1 cellular context compared by ENCODE assay signal in genomic region chr10:100341953-100342626, GRCh38.
TF ChIP-seq lines count a peak whose summit lies in the region.

No MANE protein-coding gene starts in this region.

TF ChIP-seq in HepG2, 621 proteins besides CTCF, POLR2A, EP300 and RAD21 (continued from another document):
- TF ChIP-seq MAFF (IDR thresholded peaks at IDR 0.05; ENCODE audit: low read depth, low read length) (0 out of 2 replicates have a peak, but pooled peaks have one; percentile 29), ZNF451 (CRISPR knock-in tag; IDR thresholded peaks at IDR 0.05) (0 out of 2 replicates have a peak, but pooled peaks have one; percentile 35), ZNF749 (CRISPR knock-in tag; IDR thresholded peaks at IDR 0.05; ENCODE audit: borderline replicate concordance) (0 out of 2 replicates have a peak, but pooled peaks have one; percentile 25), ZKSCAN8 (CRISPR knock-in tag; IDR thresholded peaks at IDR 0.05; ENCODE audit: borderline replicate concordance) (peak; percentile 18; the same call in 1 of the 2 replicates), ZNF24 (IDR thresholded peaks at IDR 0.05) (0 out of 2 replicates have a peak, but pooled peaks have one; percentile 9), SMC3 (IDR thresholded peaks at IDR 0.05; ENCODE audit: low read length) (peak; percentile 91), E2F1 (CRISPR knock-in tag; IDR thresholded peaks at IDR 0.05) (peak; percentile 12; the same call in 1 of the 2 replicates), ZMYM4 (CRISPR knock-in tag; IDR thresholded peaks at IDR 0.05) (no peak), SRSF4 (IDR thresholded peaks at IDR 0.05; ENCODE audit: low read depth, low read length, poor library complexity, severe bottlenecking) (no peak), REPIN1 (CRISPR knock-in tag; IDR thresholded peaks at IDR 0.05; ENCODE audit: borderline replicate concordance, low read depth) (peak; percentile 57; the same call in 1 of the 2 replicates), CEBPG (CRISPR knock-in tag; IDR thresholded peaks at IDR 0.05) (peak; percentile 27; the same call in 1 of the 2 replicates), ZNF598 (CRISPR knock-in tag; IDR thresholded peaks at IDR 0.05; ENCODE audit: borderline replicate concordance) (0 out of 2 replicates have a peak, but pooled peaks have one; percentile 12), ARNTL (CRISPR knock-in tag; IDR thresholded peaks at IDR 0.05) (peak; percentile 33; the same call in 1 of the 2 replicates), ZNF556 (CRISPR knock-in tag; IDR thresholded peaks at IDR 0.05; ENCODE audit: borderline replicate concordance) (0 out of 2 replicates have a peak, but pooled peaks have one; percentile 25), ZNF781 (CRISPR knock-in tag; IDR thresholded peaks at IDR 0.05; ENCODE audit: borderline replicate concordance, not compliant biosample characterization) (no peak), RXRB (CRISPR knock-in tag; IDR thresholded peaks at IDR 0.05; ENCODE audit: borderline replicate concordance) (peak; percentile 9; the same call in 1 of the 2 replicates), UBTF (CRISPR knock-in tag; IDR thresholded peaks at IDR 0.05) (peak; percentile 66; the same call in 1 of the 2 replicates), RARA (CRISPR knock-in tag; IDR thresholded peaks at IDR 0.05) (peak; percentile 40), SP2 (CRISPR knock-in tag; IDR thresholded peaks at IDR 0.05) (no peak), ZFX (CRISPR knock-in tag; IDR thresholded peaks at IDR 0.05; ENCODE audit: low read depth) (peak; percentile 82), LCORL (IDR thresholded peaks at IDR 0.05) (no peak), LCORL (CRISPR knock-in tag; IDR thresholded peaks at IDR 0.05) (peak; percentile 46; the same call in 1 of the 2 replicates), ZFP1 (CRISPR knock-in tag; IDR thresholded peaks at IDR 0.05) (0 out of 2 replicates have a peak, but pooled peaks have one; percentile 36), ZNF589 (CRISPR knock-in tag; conservative IDR thresholded peaks at IDR 0.05) (0 out of 2 replicates have a peak, but pooled peaks have one; percentile 10), ZBTB7A (CRISPR knock-in tag; IDR thresholded peaks at IDR 0.05) (peak; percentile 63; the same call in 1 of the 2 replicates), ZNF441 (CRISPR knock-in tag; IDR thresholded peaks at IDR 0.05; ENCODE audit: borderline replicate concordance) (peak; percentile 55; the same call in 1 of the 2 replicates), DNMT3B (CRISPR knock-in tag; conservative IDR thresholded peaks at IDR 0.05) (0 out of 2 replicates have a peak, but pooled peaks have one; percentile 26), ZNF83 (CRISPR knock-in tag; IDR thresholded peaks at IDR 0.05; ENCODE audit: borderline replicate concordance) (0 out of 2 replicates have a peak, but pooled peaks have one; percentile 53), IRF2 (CRISPR knock-in tag; IDR thresholded peaks at IDR 0.05) (peak; percentile 32; the same call in 1 of the 2 replicates), ZNF446 (CRISPR knock-in tag; IDR thresholded peaks at IDR 0.05) (no peak), THAP7 (CRISPR knock-in tag; IDR thresholded peaks at IDR 0.05) (no peak), ZFP36L1 (CRISPR knock-in tag; IDR thresholded peaks at IDR 0.05) (0 out of 2 replicates have a peak, but pooled peaks have one; percentile 78), BCL3 (CRISPR knock-in tag; IDR thresholded peaks at IDR 0.05) (0 out of 2 replicates have a peak, but pooled peaks have one; percentile 12), ZNF543 (CRISPR knock-in tag; IDR thresholded peaks at IDR 0.05) (peak; percentile 25; the same call in 1 of the 2 replicates), ZFP90 (CRISPR knock-in tag; IDR thresholded peaks at IDR 0.05; ENCODE audit: borderline replicate concordance) (no peak; the same call in 1 of the 2 replicates), ZNF747 (CRISPR knock-in tag; IDR thresholded peaks at IDR 0.05; ENCODE audit: borderline replicate concordance) (peak; percentile 53; the same call in 1 of the 2 replicates), FIP1L1 (IDR thresholded peaks at IDR 0.05; ENCODE audit: borderline replicate concordance, insufficient read depth, low read depth, low read length) (no peak), ZSCAN30 (CRISPR knock-in tag; IDR thresholded peaks at IDR 0.05) (no peak), ZBTB20 (CRISPR knock-in tag; IDR thresholded peaks at IDR 0.05; ENCODE audit: borderline replicate concordance, low read depth) (no peak), ZFP82 (CRISPR knock-in tag; IDR thresholded peaks at IDR 0.05; ENCODE audit: borderline replicate concordance) (no peak)
- TF ChIP-seq, protein P1, sequence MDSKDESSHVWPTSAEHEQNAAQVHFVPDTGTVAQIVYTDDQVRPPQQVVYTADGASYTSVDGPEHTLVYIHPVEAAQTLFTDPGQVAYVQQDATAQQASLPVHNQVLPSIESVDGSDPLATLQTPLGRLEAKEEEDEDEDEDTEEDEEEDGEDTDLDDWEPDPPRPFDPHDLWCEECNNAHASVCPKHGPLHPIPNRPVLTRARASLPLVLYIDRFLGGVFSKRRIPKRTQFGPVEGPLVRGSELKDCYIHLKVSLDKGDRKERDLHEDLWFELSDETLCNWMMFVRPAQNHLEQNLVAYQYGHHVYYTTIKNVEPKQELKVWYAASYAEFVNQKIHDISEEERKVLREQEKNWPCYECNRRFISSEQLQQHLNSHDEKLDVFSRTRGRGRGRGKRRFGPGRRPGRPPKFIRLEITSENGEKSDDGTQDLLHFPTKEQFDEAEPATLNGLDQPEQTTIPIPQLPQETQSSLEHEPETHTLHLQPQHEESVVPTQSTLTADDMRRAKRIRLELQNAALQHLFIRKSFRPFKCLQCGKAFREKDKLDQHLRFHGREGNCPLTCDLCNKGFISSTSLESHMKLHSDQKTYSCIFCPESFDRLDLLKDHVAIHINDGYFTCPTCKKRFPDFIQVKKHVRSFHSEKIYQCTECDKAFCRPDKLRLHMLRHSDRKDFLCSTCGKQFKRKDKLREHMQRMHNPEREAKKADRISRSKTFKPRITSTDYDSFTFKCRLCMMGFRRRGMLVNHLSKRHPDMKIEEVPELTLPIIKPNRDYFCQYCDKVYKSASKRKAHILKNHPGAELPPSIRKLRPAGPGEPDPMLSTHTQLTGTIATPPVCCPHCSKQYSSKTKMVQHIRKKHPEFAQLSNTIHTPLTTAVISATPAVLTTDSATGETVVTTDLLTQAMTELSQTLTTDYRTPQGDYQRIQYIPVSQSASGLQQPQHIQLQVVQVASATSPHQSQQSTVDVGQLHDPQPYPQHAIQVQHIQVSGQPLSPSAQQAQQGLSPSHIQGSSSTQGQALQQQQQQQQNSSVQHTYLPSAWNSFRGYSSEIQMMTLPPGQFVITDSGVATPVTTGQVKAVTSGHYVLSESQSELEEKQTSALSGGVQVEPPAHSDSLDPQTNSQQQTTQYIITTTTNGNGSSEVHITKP (CRISPR knock-in tag; IDR thresholded peaks at IDR 0.05; ENCODE audit: low read depth): peak; percentile 46; the same call in 1 of the 2 replicates
